9 cellular contexts compared by ENCODE assay signal in the genomic region with DNA sequence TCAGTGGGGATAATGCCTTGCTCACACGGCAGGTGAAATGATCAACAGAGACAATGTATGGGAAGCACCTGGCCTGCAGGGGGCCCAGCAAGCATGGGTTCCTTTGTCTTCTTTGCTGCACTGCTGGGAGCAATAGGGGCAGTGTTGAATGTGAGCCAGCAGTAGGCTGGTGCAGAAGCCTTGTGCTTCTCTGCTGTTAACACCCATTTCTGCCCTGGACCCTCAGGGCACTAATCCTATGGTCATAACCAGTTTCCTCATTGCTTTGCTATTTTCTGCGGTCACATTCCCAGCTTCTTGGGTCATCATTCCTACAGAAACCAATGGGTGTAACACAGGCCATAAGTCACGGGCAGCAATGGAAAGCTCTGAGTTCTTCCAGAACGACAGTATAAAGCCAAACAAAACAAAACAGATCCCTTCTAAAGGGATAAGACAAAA. TPM values are rescaled to one million over a fixed set of nuclear protein-coding genes. Genes with fewer than 3 reads are reported as not detected.
DNase-seq lines count a peak whose midpoint lies in the region; ATAC-seq and TF ChIP-seq lines count a peak whose summit lies in the region.
"Had no signal": no experiment of that assay in that cellular context is flagged by ENCODE, and none has a peak within 500 bp of the region (broad histone marks: within the 10 kb centered on the region; RNA-seq: fewer than 3 reads in every experiment).

No MANE protein-coding gene starts in this region.

- no peaks in the 10 kb centered on the region for H3K36me3 Mint-ChIP-seq in neural crest cell (ENCODE audit: low read depth)

- H3K9ac ChIP-seq in KMS-11 = no peak overlapping the region

- ATAC-seq in GM19455 (IDR thresholded peaks at IDR 0.05; ENCODE audit: unreplicated experiment) = no peak
- no peak for ATAC-seq in HG03565 (IDR thresholded peaks at IDR 0.05; ENCODE audit: unreplicated experiment)

- H3K27ac ChIP-seq in KMS-11 = no peak overlapping the region

- no peak overlapping the region for H3K27ac Mint-ChIP-seq in neural crest cell (ENCODE audit: unreplicated experiment)

- H3K4me1 ChIP-seq in KMS-11 (ENCODE audit: low read depth, poor library complexity, severe bottlenecking) = peaks cover 13% of the 10 kb centered on the region

- H3K4me1 Mint-ChIP-seq in neural crest cell = peaks cover 37% of the 10 kb centered on the region

- H3K27me3 Mint-ChIP-seq in neural crest cell (ENCODE audit: low read depth) = no peaks in the 10 kb centered on the region

- peak; percentile 99 for DNase-seq in ELR (ENCODE audit: low read depth)
- peak; percentile 70 for DNase-seq in brain pericyte (ENCODE audit: low read depth, low spot score)
- no peak for DNase-seq in neural crest cell (ENCODE audit: low read depth, low spot score)
- DNase-seq in cerebellar nuclear complex (lab: John Stamatoyannopoulos, UW) = no peak
- DNase-seq in T-helper 9 cell = no peak

- no peak overlapping the region for H3K4me3 ChIP-seq in KMS-11 (IDR thresholded peaks at IDR 0.05; ENCODE audit: insufficient read depth, low read depth, low read length)

- no peak overlapping the region for H2AFZ ChIP-seq in KMS-11 (ENCODE audit: low read depth)

- no peaks in the 10 kb centered on the region for H3K79me2 ChIP-seq in KMS-11 (ENCODE audit: insufficient read depth, low read depth)

- H4K20me1 ChIP-seq in KMS-11 (ENCODE audit: insufficient read depth) = no peaks in the 10 kb centered on the region

- no peak overlapping the region for H3K4me2 ChIP-seq in KMS-11

- no peaks in the 10 kb centered on the region for H3K36me3 ChIP-seq in KMS-11 (ENCODE audit: insufficient read depth)

- TF ChIP-seq CTCF in KMS-11 (conservative IDR thresholded peaks at IDR 0.05; ENCODE audit: low read depth, low read length) (peak; percentile 17; the same call in 1 of the 2 replicates), neural crest cell (conservative IDR thresholded peaks at IDR 0.05) (peak; percentile 60)

- no peaks in the 10 kb centered on the region for H3K27me3 ChIP-seq in KMS-11 (ENCODE audit: insufficient read depth, low read depth)

- H3K9me3 Mint-ChIP-seq in neural crest cell = no peaks in the 10 kb centered on the region

- H3K4me3 Mint-ChIP-seq in neural crest cell = no peak overlapping the region

RNA-seq across cellular contexts. Expression of gene LGI1, which starts 10.9 kb away (rescaled TPM):
- total RNA-seq in neural crest cell = 22.6 and 23.6 TPM in 2 replicates
- total RNA-seq: pulmonary artery endothelial cell had no signal

RNA-seq across cellular contexts. Expression of gene FRA10AC1, which starts 44.5 kb away (rescaled TPM):
- total RNA-seq in neural crest cell = 12.5 and 14.2 TPM in 2 replicates

Comparison
In these comparisons a context has a peak if more than half of its experiments do, and no peak if none do; other contexts are left out.
1. DNase-seq: peak in ELR (single experiment) and brain pericyte (single experiment); none in neural crest cell (single experiment), cerebellar nuclear complex (0 of 2) and T-helper 9 cell (single experiment).